Comparison of ENCODE assay signal across 2 cellular contexts in genomic region chr14:99938376-99938775, GRCh38.
TF ChIP-seq lines count a peak whose summit lies in the region.

No MANE protein-coding gene starts in this region.

TF ChIP-seq in GM23338, 12 proteins besides CTCF, POLR2A, EP300 and RAD21 (continued from another document):
- TF ChIP-seq ZNF462 (CRISPR knock-in tag; IDR thresholded peaks at IDR 0.05) (no peak), STAT1 (IDR thresholded peaks at IDR 0.05; ENCODE audit: unreplicated experiment) (no peak), REST (IDR thresholded peaks at IDR 0.05; ENCODE audit: unreplicated experiment) (no peak)

TF ChIP-seq in WTC11, 78 proteins besides CTCF, POLR2A, EP300 and RAD21 (continued from another document):
- TF ChIP-seq ERG (CRISPR knock-in tag; IDR thresholded peaks at IDR 0.05) (no peak), MYBL2 (CRISPR knock-in tag; IDR thresholded peaks at IDR 0.05) (no peak), NR3C1 (CRISPR knock-in tag; conservative IDR thresholded peaks at IDR 0.05; ENCODE audit: low read depth) (no peak), ATF2 (CRISPR knock-in tag; IDR thresholded peaks at IDR 0.05; ENCODE audit: borderline replicate concordance, low read depth) (no peak), JAZF1 (CRISPR knock-in tag; IDR thresholded peaks at IDR 0.05) (no peak), TEAD1 (CRISPR knock-in tag; IDR thresholded peaks at IDR 0.05) (no peak), OVOL2 (CRISPR knock-in tag; IDR thresholded peaks at IDR 0.05; ENCODE audit: borderline replicate concordance) (no peak), SP1 (CRISPR knock-in tag; conservative IDR thresholded peaks at IDR 0.05) (no peak), ARID4B (CRISPR knock-in tag; IDR thresholded peaks at IDR 0.05; ENCODE audit: borderline replicate concordance) (no peak), GTF2I (CRISPR knock-in tag; conservative IDR thresholded peaks at IDR 0.05) (no peak), ZNF416 (CRISPR knock-in tag; IDR thresholded peaks at IDR 0.05) (no peak), EMX1 (CRISPR knock-in tag; IDR thresholded peaks at IDR 0.05) (no peak), ZNF396 (CRISPR knock-in tag; IDR thresholded peaks at IDR 0.05; ENCODE audit: borderline replicate concordance) (no peak), CREB1 (CRISPR knock-in tag; IDR thresholded peaks at IDR 0.05) (no peak)
